Comparison of ENCODE assay signal across 19 cellular contexts in the genomic region with DNA sequence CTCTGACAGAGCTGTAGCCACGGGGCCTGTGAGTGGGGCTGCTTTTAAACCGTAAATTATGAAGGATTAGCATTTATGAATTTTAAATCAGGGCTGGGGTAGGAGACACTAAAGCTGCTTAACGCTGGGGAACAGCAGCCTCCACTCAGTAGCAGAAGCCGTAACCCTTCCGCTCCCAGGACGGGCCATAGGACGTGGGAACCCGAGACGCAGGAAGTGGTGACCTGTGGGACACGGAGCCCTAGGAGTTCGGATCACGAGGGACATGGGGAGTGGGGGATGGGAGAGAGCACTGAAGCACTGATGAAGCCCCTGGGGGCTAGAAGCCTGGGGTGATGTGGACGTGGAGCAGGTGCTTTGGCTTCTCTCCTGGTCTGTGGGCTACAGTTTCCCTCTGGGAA.
DNase-seq lines count a peak whose midpoint lies in the region; ATAC-seq and TF ChIP-seq lines count a peak whose summit lies in the region.
"Had no signal": no experiment of that assay in that cellular context is flagged by ENCODE, and none has a peak within 500 bp of the region (broad histone marks: within the 10 kb centered on the region; RNA-seq: fewer than 3 reads in every experiment).

No MANE protein-coding gene starts in this region.

- no peaks in the 10 kb centered on the region for H3K23me2 ChIP-seq in H9 (ENCODE audit: insufficient read length, low read depth, low read length, poor library complexity, severe bottlenecking)

- no peaks in the 10 kb centered on the region for H3K36me3 Mint-ChIP-seq in H9 (ENCODE audit: insufficient read depth in 1 of 3, low read depth in 3 of 3)
- no peaks in the 10 kb centered on the region for H3K36me3 Mint-ChIP-seq in activated CD4-positive, alpha-beta T cell treated with anti-CD3 and anti-CD28 coated beads, Interleukin-2, amount 10 ng/mL, durations not matched to agents 24 days and 14 days (ENCODE audit: low read depth)

- no peak overlapping the region for H2BK120ac ChIP-seq in H9 (ENCODE audit: low read depth, low read length, poor library complexity, severe bottlenecking)

- no peak overlapping the region for H4K8ac ChIP-seq in H9 (replicated peaks; ENCODE audit: insufficient read length, low read depth, low read length)

- no peak overlapping the region for H3K4me2 ChIP-seq in H9 (ENCODE audit: insufficient read depth, insufficient read length, low read length)

- H3K4me3 Mint-ChIP-seq in H9: no peak overlapping the region
- no peak overlapping the region for H3K4me3 Mint-ChIP-seq in activated CD4-positive, alpha-beta T cell treated with anti-CD3 and anti-CD28 coated beads, Interleukin-2, amount 10 ng/mL, durations not matched to agents 24 days and 14 days
- H3K4me3 Mint-ChIP-seq: activated naive CD8-positive, alpha-beta T cell treated with anti-CD3 and anti-CD28 coated beads, Interleukin-2, amount 50 U/mL, for 24 hours; activated T-helper 17 cell treated with anti-CD3 and anti-CD28 coated beads, Interleukin-2, amount 50 U/mL, for 72 hours had no signal

- H3K23ac ChIP-seq in H9 (ENCODE audit: insufficient read length, low read depth, low read length): no peak overlapping the region

- H3T11ph ChIP-seq in H9 (ENCODE audit: low read length): no peak overlapping the region

- H4K91ac ChIP-seq in H9 (ENCODE audit: insufficient read length, low read depth, low read length): no peak overlapping the region

- H2BK15ac ChIP-seq in H9 (ENCODE audit: low read depth, low read length): no peak overlapping the region

- no peaks in the 10 kb centered on the region for H3K27me3 ChIP-seq in H9 (ENCODE audit: insufficient read depth, low read length)
- H3K27me3 ChIP-seq: cardiac muscle cell had no signal

- no peaks in the 10 kb centered on the region for H4K20me1 ChIP-seq in H9 (ENCODE audit: control insufficient read depth, insufficient read depth, insufficient read length)

- no peaks in the 10 kb centered on the region; the same call in 1 of the 2 replicates for H3K4me1 ChIP-seq in H9 (ENCODE audit: insufficient read depth, low read length)
- H3K4me1 ChIP-seq: Caco-2 had no signal

- ATAC-seq in HG03460 (IDR thresholded peaks at IDR 0.05; ENCODE audit: unreplicated experiment): no peak
- ATAC-seq: activated CD4-positive, CD25-positive, alpha-beta regulatory T cell treated with anti-CD3 and anti-CD28 coated beads, Interleukin-2, amount 50 U/mL, for 24 hours; activated naive CD8-positive, alpha-beta T cell treated with anti-CD3 and anti-CD28 coated beads, Interleukin-2, amount 50 U/mL, for 24 hours; activated T-helper 17 cell treated with anti-CD3 and anti-CD28 coated beads, Interleukin-2, amount 50 U/mL, for 72 hours; esophagus mucosa; left lung had no signal

- intact Hi-C loops in activated CD4-positive, alpha-beta T cell treated with anti-CD3 and anti-CD28 coated beads, Interleukin-2, amount 10 ng/mL, durations not matched to agents 24 days and 14 days (cut with micrococcal nuclease): no loop called here

- H4K5ac ChIP-seq in H9 (ENCODE audit: insufficient read length, low read depth, low read length): no peak overlapping the region

- no peak overlapping the region for H2BK20ac ChIP-seq in H9 (ENCODE audit: low read depth, low read length, poor library complexity, severe bottlenecking)

- H3K9ac ChIP-seq in H9 (ENCODE audit: extremely low read depth, insufficient read length, low read length): no peak overlapping the region

- WGBS in H9 (ENCODE audit: extremely low coverage, insufficient read length, low lambda C conversion rate): no CpG with 5 or more reads among the region's 13 CpGs

- no peak overlapping the region for H3K27ac Mint-ChIP-seq in H9
- H3K27ac Mint-ChIP-seq in activated CD4-positive, alpha-beta T cell treated with anti-CD3 and anti-CD28 coated beads, Interleukin-2, amount 10 ng/mL, durations not matched to agents 24 days and 14 days: no peak overlapping the region
- H3K27ac Mint-ChIP-seq: activated naive CD8-positive, alpha-beta T cell treated with anti-CD3 and anti-CD28 coated beads, Interleukin-2, amount 50 U/mL, for 24 hours; activated T-helper 17 cell treated with anti-CD3 and anti-CD28 coated beads, Interleukin-2, amount 50 U/mL, for 72 hours had no signal

- peaks cover 37 to 64% of the 10 kb centered on the region in 2 experiments for H3K4me1 Mint-ChIP-seq in H9
- peaks cover 7% of the 10 kb centered on the region for H3K4me1 Mint-ChIP-seq in activated CD4-positive, alpha-beta T cell treated with anti-CD3 and anti-CD28 coated beads, Interleukin-2, amount 10 ng/mL, durations not matched to agents 24 days and 14 days

- H2AK5ac ChIP-seq in H9 (ENCODE audit: insufficient read length, low read length): no peak overlapping the region

- TF ChIP-seq CTCF in H9 (conservative IDR thresholded peaks at IDR 0.05): no peak

- H2BK5ac ChIP-seq in H9 (ENCODE audit: insufficient read length, low read length): no peak overlapping the region

- peaks cover 2% of the 10 kb centered on the region; the same call in 1 of the 2 replicates for H3K27me3 Mint-ChIP-seq in H9 (ENCODE audit: low read depth)
- no peaks in the 10 kb centered on the region for H3K27me3 Mint-ChIP-seq in activated CD4-positive, alpha-beta T cell treated with anti-CD3 and anti-CD28 coated beads, Interleukin-2, amount 10 ng/mL, durations not matched to agents 24 days and 14 days

- no peaks in the 10 kb centered on the region for H3K9me3 Mint-ChIP-seq in H9
- H3K9me3 Mint-ChIP-seq in activated CD4-positive, alpha-beta T cell treated with anti-CD3 and anti-CD28 coated beads, Interleukin-2, amount 10 ng/mL, durations not matched to agents 24 days and 14 days: no peaks in the 10 kb centered on the region
- H3K9me3 Mint-ChIP-seq: activated naive CD8-positive, alpha-beta T cell treated with anti-CD3 and anti-CD28 coated beads, Interleukin-2, amount 50 U/mL, for 24 hours; activated T-helper 17 cell treated with anti-CD3 and anti-CD28 coated beads, Interleukin-2, amount 50 U/mL, for 72 hours had no signal

- DNase-seq in D341Med (ENCODE audit: low spot score): peak; percentile 87
- peak; percentile 44 for DNase-seq in H9
- DNase-seq in NCI-H82 (lab: John Stamatoyannopoulos, UW): peak; percentile 89
- DNase-seq in left kidney (ENCODE audit: low read depth, low spot score): peak; percentile 75
- DNase-seq in activated CD4-positive, alpha-beta T cell treated with anti-CD3 and anti-CD28 coated beads, Interleukin-2, amount 50 U/mL, for 4 hours: no peak
- no peak for DNase-seq in activated CD4-positive, alpha-beta T cell treated with anti-CD3 and anti-CD28 coated beads, Interleukin-2, amount 10 ng/mL, durations not matched to agents 24 days and 14 days
- no peak for DNase-seq in activated CD4-positive, alpha-beta T cell treated with anti-CD3 and anti-CD28 coated beads, Interleukin-2, amount 50 U/mL, for 48 hours
- DNase-seq: activated naive CD8-positive, alpha-beta T cell treated with anti-CD3 and anti-CD28 coated beads, Interleukin-2, amount 50 U/mL, for 24 hours; Caco-2; left lung; NCI-H1048; OCI-M1; stimulated activated CD4-positive, alpha-beta T cell treated with anti-CD3 and anti-CD28 coated beads, Interleukin-12 subunit alpha, Interleukin-12 subunit beta, amount 100 ng/mL, for 4 hours; T1000 had no signal

- H3K4ac ChIP-seq in H9 (ENCODE audit: low read depth, low read length): no peak overlapping the region

- no peak overlapping the region for H3K18ac ChIP-seq in H9 (ENCODE audit: insufficient read length, low read depth, low read length)

- no peaks in the 10 kb centered on the region for H3K79me2 ChIP-seq in H9 (ENCODE audit: insufficient read depth, low read length)

- H3K79me1 ChIP-seq in H9 (ENCODE audit: insufficient read depth, low read depth, low read length, poor library complexity, severe bottlenecking): no peaks in the 10 kb centered on the region

- no peak overlapping the region for H3K27ac ChIP-seq in H9 (ENCODE audit: insufficient read length, low read depth, low read length)
- H3K27ac ChIP-seq: cardiac muscle cell, left lung had no signal

- no peak overlapping the region for H3K14ac ChIP-seq in H9 (ENCODE audit: insufficient read depth, low read length)

- H3K9me3 ChIP-seq in H9 (ENCODE audit: control insufficient read depth, low read depth, low read length): no peaks in the 10 kb centered on the region
- H3K9me3 ChIP-seq: Caco-2, left lung had no signal

- H3K56ac ChIP-seq in H9 (ENCODE audit: insufficient read length, low read depth, low read length): no peak overlapping the region

- H2AFZ ChIP-seq in H9 (ENCODE audit: low read length): no peak overlapping the region

- no peak overlapping the region for H2BK12ac ChIP-seq in H9 (ENCODE audit: insufficient read length, low read depth, low read length)

Comparison
In these comparisons a context has a peak if more than half of its experiments do, and no peak if none do; other contexts are left out.
1. DNase-seq: peak in D341Med (single experiment), H9 (single experiment), NCI-H82 (single experiment) and left kidney (single experiment); none in activated CD4-positive, alpha-beta T cell treated with anti-CD3 and anti-CD28 coated beads, Interleukin-2, amount 50 U/mL, for 4 hours (0 of 2), activated CD4-positive, alpha-beta T cell treated with anti-CD3 and anti-CD28 coated beads, Interleukin-2, amount 10 ng/mL, durations not matched to agents 24 days and 14 days (single experiment) and activated CD4-positive, alpha-beta T cell treated with anti-CD3 and anti-CD28 coated beads, Interleukin-2, amount 50 U/mL, for 48 hours (0 of 2).